1 cellular context compared by ENCODE assay signal in the genomic region with DNA sequence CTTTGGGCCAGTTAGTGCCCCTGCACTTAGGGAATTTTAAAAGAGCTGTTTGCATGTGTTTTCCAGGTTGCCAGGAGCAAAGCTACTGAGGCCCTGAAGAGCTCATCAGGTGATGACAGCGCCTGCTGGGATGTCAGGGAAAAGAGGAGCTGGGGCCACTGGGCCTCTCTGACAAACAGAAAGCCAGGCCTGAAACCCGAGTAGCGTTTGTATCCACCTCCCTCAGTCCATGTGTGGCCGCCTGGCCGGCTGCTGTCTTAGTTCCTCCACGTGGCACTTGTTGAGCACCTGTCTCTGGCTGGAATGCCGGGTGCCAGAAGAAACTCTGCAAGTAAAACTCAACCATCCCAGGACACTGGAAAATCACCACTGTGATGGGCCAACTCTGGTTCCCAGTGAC.
TF ChIP-seq lines count a peak whose summit lies in the region.

No MANE protein-coding gene starts in this region.

TF ChIP-seq in HepG2, 621 proteins besides CTCF, POLR2A, EP300 and RAD21 (continued from another document):
- TF ChIP-seq, protein P1, sequence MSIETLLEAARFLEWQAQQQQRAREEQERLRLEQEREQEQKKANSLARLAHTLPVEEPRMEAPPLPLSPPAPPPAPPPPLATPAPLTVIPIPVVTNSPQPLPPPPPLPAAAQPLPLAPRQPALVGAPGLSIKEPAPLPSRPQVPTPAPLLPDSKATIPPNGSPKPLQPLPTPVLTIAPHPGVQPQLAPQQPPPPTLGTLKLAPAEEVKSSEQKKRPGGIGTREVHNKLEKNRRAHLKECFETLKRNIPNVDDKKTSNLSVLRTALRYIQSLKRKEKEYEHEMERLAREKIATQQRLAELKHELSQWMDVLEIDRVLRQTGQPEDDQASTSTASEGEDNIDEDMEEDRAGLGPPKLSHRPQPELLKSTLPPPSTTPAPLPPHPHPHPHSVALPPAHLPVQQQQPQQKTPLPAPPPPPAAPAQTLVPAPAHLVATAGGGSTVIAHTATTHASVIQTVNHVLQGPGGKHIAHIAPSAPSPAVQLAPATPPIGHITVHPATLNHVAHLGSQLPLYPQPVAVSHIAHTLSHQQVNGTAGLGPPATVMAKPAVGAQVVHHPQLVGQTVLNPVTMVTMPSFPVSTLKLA (IDR thresholded peaks at IDR 0.05): peak; percentile 23; the same call in 1 of the 2 replicates
